11 cellular contexts compared by ENCODE assay signal in genomic region chr6:99183066-99183465, GRCh38.
"Had no signal": no experiment of that assay in that cellular context is flagged by ENCODE, and none has a peak within 500 bp of the region (broad histone marks: within the 10 kb centered on the region; RNA-seq: fewer than 3 reads in every experiment).

No MANE protein-coding gene starts in this region.

- H3K9me3 ChIP-seq: HAP-1 had no signal

- FAIRE-seq: H1, H54 had no signal

- H3K27ac Mint-ChIP-seq: GM23338, H9, HFFc6 had no signal

- H3K4me3 Mint-ChIP-seq: GM23338, H9, HFFc6 had no signal

- H3K4me3 ChIP-seq: GM23248, GM23338, HAP-1 had no signal

- H3K9ac ChIP-seq: GM23248 had no signal

- H2AFZ ChIP-seq: GM23248, GM23338 had no signal

- H3K27ac ChIP-seq: GM23248 had no signal

- ATAC-seq: GM23338, HCT116 had no signal

- H3K36me3 ChIP-seq: HAP-1 had no signal

- H3K4me2 ChIP-seq: GM23338 had no signal

- H3K4me1 ChIP-seq: HAP-1 had no signal

- DNase-seq: GM23248, GOT3, H7, H9, HCEC 1CT, HFFc6 had no signal
